In genomic region chr12:105523164-105524057, GRCh38 we compare ENCODE assay signal across 12 cellular contexts.
DNase-seq lines count a peak whose midpoint lies in the region; ATAC-seq and TF ChIP-seq lines count a peak whose summit lies in the region.
"Had no signal": no experiment of that assay in that cellular context is flagged by ENCODE, and none has a peak within 500 bp of the region (broad histone marks: within the 10 kb centered on the region; RNA-seq: fewer than 3 reads in every experiment).

No MANE protein-coding gene starts in this region.

- ATAC-seq in heart right ventricle: peak; percentile 97 to 100 (median 99)

- WGBS in heart right ventricle, 2 donors: 18 to 20% methylated on average over 16 of the region's 16 CpGs

- no peaks in the 10 kb centered on the region for H3K36me3 Mint-ChIP-seq in T-helper 2 cell treated with Interferon-gamma antibody and Interleukin-4, amounts not matched to agents 5 μg/mL and 100 μg/mL, for 36 hours (ENCODE audit: low read depth)
- H3K36me3 Mint-ChIP-seq: CD4-positive, CD25-positive, alpha-beta regulatory T cell had no signal

- H3K27ac Mint-ChIP-seq in T-helper 2 cell treated with Interferon-gamma antibody and Interleukin-4, amounts not matched to agents 5 μg/mL and 100 μg/mL, for 36 hours: no peak overlapping the region
- H3K27ac Mint-ChIP-seq: CD4-positive, CD25-positive, alpha-beta regulatory T cell; H9 had no signal

- H3K27me3 ChIP-seq in BE2C: no peaks in the 10 kb centered on the region
- H3K27me3 ChIP-seq in ascending aorta: no peaks in the 10 kb centered on the region
- no peaks in the 10 kb centered on the region for H3K27me3 ChIP-seq in heart right ventricle
- H3K27me3 ChIP-seq: breast epithelium had no signal

- H3K4me1 Mint-ChIP-seq in T-helper 2 cell treated with Interferon-gamma antibody and Interleukin-4, amounts not matched to agents 5 μg/mL and 100 μg/mL, for 36 hours (ENCODE audit: low read depth): no peaks in the 10 kb centered on the region
- H3K4me1 Mint-ChIP-seq: CD4-positive, CD25-positive, alpha-beta regulatory T cell had no signal

- peaks cover 7% of the 10 kb centered on the region for H3K27me3 Mint-ChIP-seq in T-helper 2 cell treated with Interferon-gamma antibody and Interleukin-4, amounts not matched to agents 5 μg/mL and 100 μg/mL, for 36 hours (ENCODE audit: low read depth)

- no peak overlapping the region for H3K4me3 Mint-ChIP-seq in T-helper 2 cell treated with Interferon-gamma antibody and Interleukin-4, amounts not matched to agents 5 μg/mL and 100 μg/mL, for 36 hours
- H3K4me3 Mint-ChIP-seq: CD4-positive, CD25-positive, alpha-beta regulatory T cell; H9 had no signal

- DNase-seq in BE2C: peak; percentile 14
- peak; percentile 66 to 93 for DNase-seq in ascending aorta (ENCODE audit: low spot score in 2 of 2)
- DNase-seq in heart right ventricle: peak; percentile 80 to 83
- peak; percentile 68 for DNase-seq in retina
- DNase-seq in T1000 (lab: John Stamatoyannopoulos, UW): no peak
- no peak for DNase-seq in NCI-H1105 treated with DMSO at 0.1 percent for 48 hours (lab: John Stamatoyannopoulos, UW)
- DNase-seq in NK-92 treated with Interleukin-12 subunit alpha and Interleukin-12 subunit beta, amount 100 ng/mL, for 24 hours (lab: John Stamatoyannopoulos, UW): no peak
- no peak for DNase-seq in T-helper 2 cell treated with Interferon-gamma antibody and Interleukin-4, amounts not matched to agents 5 μg/mL and 100 μg/mL, for 36 hours (ENCODE audit: low spot score)
- DNase-seq: CD4-positive, CD25-positive, alpha-beta regulatory T cell; H9; NCI-H82 had no signal

- peak overlapping the region; percentile 52 to 61 for H3K27ac ChIP-seq in ascending aorta
- H3K27ac ChIP-seq in heart right ventricle: peak overlapping the region; percentile 48 to 88 (median 80)
- H3K27ac ChIP-seq: breast epithelium had no signal

- H3K9me3 Mint-ChIP-seq in T-helper 2 cell treated with Interferon-gamma antibody and Interleukin-4, amounts not matched to agents 5 μg/mL and 100 μg/mL, for 36 hours: no peaks in the 10 kb centered on the region

- H3K4me3 ChIP-seq in BE2C (ENCODE audit: low read depth, low read length): no peak overlapping the region
- H3K4me3 ChIP-seq in ascending aorta: no peak overlapping the region
- no peak overlapping the region for H3K4me3 ChIP-seq in heart right ventricle
- H3K4me3 ChIP-seq: breast epithelium had no signal

- no peaks in the 10 kb centered on the region for H3K4me1 ChIP-seq in BE2C
- H3K4me1 ChIP-seq in ascending aorta: peaks cover 0 to 20% of the 10 kb centered on the region in 2 donors
- H3K4me1 ChIP-seq in heart right ventricle: peaks cover 2 to 24% (median 17%) of the 10 kb centered on the region in 9 donors

- TF ChIP-seq CTCF in BE2C (IDR thresholded peaks at IDR 0.05; ENCODE audit: low read depth, low read length) (no peak), ascending aorta (IDR thresholded peaks at IDR 0.05) (no peak), heart right ventricle (IDR thresholded peaks at IDR 0.05) (no peak)

- H3K9me3 ChIP-seq in BE2C (no peaks in the 10 kb centered on the region), ascending aorta (no peaks in the 10 kb centered on the region), heart right ventricle (peaks cover 0 to 7% (median 0%) of the 10 kb centered on the region in 11 donors)
- H3K9me3 ChIP-seq: breast epithelium had no signal

- intact Hi-C loops in ascending aorta (cut with DNase I) (loop anchor here (2.0 to 10.0 kb wide), 2 partner anchors 39 to 621 kb away; no protein-coding TSS in a partner anchor), heart right ventricle (cut with DNase I) (no loop called here)

- H3K36me3 ChIP-seq in BE2C (no peaks in the 10 kb centered on the region), ascending aorta (no peaks in the 10 kb centered on the region), heart right ventricle (no peaks in the 10 kb centered on the region)
- H3K36me3 ChIP-seq: breast epithelium had no signal

Comparison
In these comparisons a context has a peak if more than half of its experiments do, and no peak if none do; other contexts are left out.
1. DNase-seq: peak in BE2C (single experiment), ascending aorta (2 of 2), heart right ventricle (2 of 2) and retina (single experiment); none in T1000 (single experiment), NCI-H1105 treated with DMSO at 0.1 percent for 48 hours (single experiment), NK-92 treated with Interleukin-12 subunit alpha and Interleukin-12 subunit beta, amount 100 ng/mL, for 24 hours (single experiment) and T-helper 2 cell treated with Interferon-gamma antibody and Interleukin-4, amounts not matched to agents 5 μg/mL and 100 μg/mL, for 36 hours (single experiment).